ENCODE assay signal across 9 cellular contexts in the genomic region with DNA sequence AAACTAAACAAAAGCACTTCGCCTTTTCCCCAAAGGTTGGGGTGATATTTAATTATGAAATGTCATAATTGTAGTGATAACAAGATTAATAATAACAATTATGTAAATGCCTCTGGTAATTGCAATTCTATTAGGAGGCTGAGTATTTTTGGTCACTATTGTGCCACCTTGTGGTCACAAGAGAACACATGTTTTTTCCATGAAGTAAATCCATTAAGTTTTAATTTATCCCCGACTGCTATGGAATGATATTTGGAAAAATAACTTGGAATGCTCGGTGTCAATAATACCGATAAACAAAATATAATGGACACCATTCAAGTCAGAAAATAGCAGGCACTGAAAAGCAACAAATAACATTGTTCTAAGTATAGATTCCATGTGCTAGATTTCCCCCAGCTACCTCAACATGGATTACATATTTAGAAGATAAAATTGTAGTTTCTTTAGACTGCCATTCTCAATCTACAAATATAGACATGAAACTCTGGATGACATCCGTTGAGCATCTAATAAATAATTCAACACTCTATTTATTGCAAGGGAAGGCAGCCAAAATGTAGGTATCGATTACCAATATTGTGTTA. TPM values are rescaled to one million over a fixed set of nuclear protein-coding genes. Genes with fewer than 3 reads are reported as not detected.
DNase-seq lines count a peak whose midpoint lies in the region; ATAC-seq, FAIRE-seq and TF ChIP-seq lines count a peak whose summit lies in the region.
"Had no signal": no experiment of that assay in that cellular context is flagged by ENCODE, and none has a peak within 500 bp of the region (broad histone marks: within the 10 kb centered on the region; RNA-seq: fewer than 3 reads in every experiment).

No MANE protein-coding gene starts in this region.

- no peaks in the 10 kb centered on the region for H3K36me3 Mint-ChIP-seq in nephron progenitor cell (ENCODE audit: low read depth)

- ATAC-seq in GM19351 (IDR thresholded peaks at IDR 0.05; ENCODE audit: unreplicated experiment), result no peak

- peaks cover 3% of the 10 kb centered on the region for H3K4me1 Mint-ChIP-seq in nephron progenitor cell

- no peak overlapping the region for H3K4me3 ChIP-seq in Jurkat, Clone E6-1 (ENCODE audit: low read length)
- no peak overlapping the region for H3K4me3 ChIP-seq in bronchial epithelial cell (ENCODE audit: low read depth, low read length)
- H3K4me3 ChIP-seq: SJSA1 had no signal

- TF ChIP-seq CTCF in bronchial epithelial cell (IDR thresholded peaks at IDR 0.05; ENCODE audit: insufficient read depth, low read length, severe bottlenecking) (peak; percentile 33), nephron progenitor cell (IDR thresholded peaks at IDR 0.05) (peak; percentile 69)

- DNase-seq in DMS114 treated with DMSO at 0.1 percent for 48 hours (lab: John Stamatoyannopoulos, UW; ENCODE audit: unreplicated experiment) (peak; percentile 17), bronchial epithelial cell (ENCODE audit: low read depth) (peak; percentile 46), nephron progenitor cell (no peak), NCI-H446 treated with DMSO at 0.1 percent for 48 hours (lab: John Stamatoyannopoulos, UW) (no peak), GM19238 (ENCODE audit: insufficient read length, low spot score) (no peak)
- DNase-seq in Jurkat, Clone E6-1 (ENCODE audit: low read depth, low spot score), result peak; percentile 4
- no peak for DNase-seq in activated naive CD4-positive, alpha-beta T cell treated with anti-CD3 and anti-CD28 coated beads, Interleukin-2, amount 50 U/mL, for 16 hours

- H3K27ac Mint-ChIP-seq in nephron progenitor cell, result no peak overlapping the region

- H3K36me3 ChIP-seq in bronchial epithelial cell (ENCODE audit: control insufficient read depth, insufficient read depth, low read length), result no peaks in the 10 kb centered on the region
- H3K36me3 ChIP-seq: SJSA1 had no signal

- no peaks in the 10 kb centered on the region for H3K9me3 Mint-ChIP-seq in nephron progenitor cell

- H3K4me3 Mint-ChIP-seq in nephron progenitor cell, result no peak overlapping the region

- H3K27me3 ChIP-seq in bronchial epithelial cell (ENCODE audit: control insufficient read depth, insufficient read depth, low read length), result no peaks in the 10 kb centered on the region
- H3K27me3 ChIP-seq: SJSA1 had no signal

- FAIRE-seq in bronchial epithelial cell (lab: Jason Lieb, UNC), result no peak

- H3K27me3 Mint-ChIP-seq in nephron progenitor cell (ENCODE audit: low read depth, poor library complexity), result peaks cover 7% of the 10 kb centered on the region

RNA-seq across cellular contexts. Expression of gene KCNJ2, which starts 25.0 kb away (rescaled TPM):
- not detected for polyA plus RNA-seq in Jurkat, Clone E6-1 (2012; ENCODE audit: insufficient read depth, insufficient read length)
- 0.51 and 1.6 TPM in 2 replicates for total RNA-seq in bronchial epithelial cell

Comparison
In these comparisons a context has a peak if more than half of its experiments do, and no peak if none do; other contexts are left out.
1. DNase-seq: peak in DMS114 treated with DMSO at 0.1 percent for 48 hours (single experiment), Jurkat, Clone E6-1 (single experiment) and bronchial epithelial cell (single experiment); none in nephron progenitor cell (single experiment), NCI-H446 treated with DMSO at 0.1 percent for 48 hours (single experiment), GM19238 (single experiment) and activated naive CD4-positive, alpha-beta T cell treated with anti-CD3 and anti-CD28 coated beads, Interleukin-2, amount 50 U/mL, for 16 hours (single experiment).